In genomic region chr5:35485487-35485886, GRCh38 we compare ENCODE assay signal across 31 cellular contexts.
"Had no signal": no experiment of that assay in that cellular context is flagged by ENCODE, and none has a peak within 500 bp of the region (broad histone marks: within the 10 kb centered on the region; RNA-seq: fewer than 3 reads in every experiment).

No MANE protein-coding gene starts in this region.

- ATAC-seq: activated CD4-positive, alpha-beta T cell treated with anti-CD3 and anti-CD28 coated beads for 36 hours; activated CD8-positive, alpha-beta memory T cell treated with anti-CD3 and anti-CD28 coated beads, Interleukin-2, amount 10 ng/mL, durations not matched to agents 7 days and 5 days; activated CD8-positive, alpha-beta T cell treated with anti-CD3 and anti-CD28 coated beads, Interleukin-2, amount 10 ng/mL, durations not matched to agents 7 days and 5 days; activated naive CD4-positive, alpha-beta T cell treated with anti-CD3 and anti-CD28 coated beads, Interleukin-2, amount 50 U/mL, for 72 hours; foreskin keratinocyte; gastrocnemius medialis; heart left ventricle had no signal

- H3K9me3 Mint-ChIP-seq: activated CD4-positive, alpha-beta memory T cell treated with anti-CD3 and anti-CD28 coated beads for 36 hours; activated CD4-positive, alpha-beta T cell treated with anti-CD3 and anti-CD28 coated beads, Interleukin-2, amount 10 ng/mL, durations not matched to agents 24 days and 14 days; activated naive CD4-positive, alpha-beta T cell treated with anti-CD3 and anti-CD28 coated beads, Interleukin-2, amount 10 ng/mL, durations not matched to agents 7 days and 5 days; activated naive CD4-positive, alpha-beta T cell treated with anti-CD3 and anti-CD28 coated beads, Interleukin-2, amount 50 U/mL, for 72 hours; activated naive CD8-positive, alpha-beta T cell treated with anti-CD3 and anti-CD28 coated beads, Interleukin-2, amount 10 ng/mL, durations not matched to agents 7 days and 5 days; activated T-helper 1 cell treated with anti-CD3 and anti-CD28 coated beads, Interleukin-12 subunit alpha, Interleukin-12 subunit beta, Interleukin-2, Interleukin-4 antibody, amounts not matched to agents 30 ng/mL and 10 ng/mL and 1 ng/mL, durations not matched to agents 14 hours and 24 hours and 36 hours; activated T-helper 2 cell treated with anti-CD3 and anti-CD28 coated beads, Interferon-gamma antibody, Interleukin-2, Interleukin-4, amounts not matched to agents 10 μg/mL and 5 μg/mL and 100 μg/mL, durations not matched to agents 14 hours and 24 hours and 36 hours; central memory CD8-positive, alpha-beta T cell; dendritic cell treated with granulocyte-macrophage colony-stimulating factor and Interleukin-4, amounts not matched to agents 40 ng/mL and 50 ng/mL, for 4 days; endodermal cell had no signal

- H3K4me1 ChIP-seq: esophagus muscularis mucosa, foreskin keratinocyte, gastrocnemius medialis had no signal

- H3K27ac ChIP-seq: brain microvascular endothelial cell, coronary artery, dorsolateral prefrontal cortex, esophagus muscularis mucosa, foreskin keratinocyte, gastrocnemius medialis, heart left ventricle had no signal

- H3K4me3 Mint-ChIP-seq: activated CD4-positive, alpha-beta memory T cell treated with anti-CD3 and anti-CD28 coated beads for 36 hours; activated CD4-positive, alpha-beta T cell treated with anti-CD3 and anti-CD28 coated beads for 36 hours; activated CD4-positive, alpha-beta T cell treated with anti-CD3 and anti-CD28 coated beads, Interleukin-2, amount 10 ng/mL, durations not matched to agents 24 days and 14 days; activated CD8-positive, alpha-beta memory T cell treated with anti-CD3 and anti-CD28 coated beads, Interleukin-2, amount 10 ng/mL, durations not matched to agents 7 days and 5 days; activated CD8-positive, alpha-beta T cell treated with anti-CD3 and anti-CD28 coated beads, Interleukin-2, amount 10 ng/mL, durations not matched to agents 7 days and 5 days; activated naive CD4-positive, alpha-beta T cell treated with anti-CD3 and anti-CD28 coated beads, Interleukin-2, amount 10 ng/mL, durations not matched to agents 7 days and 5 days; activated naive CD8-positive, alpha-beta T cell treated with anti-CD3 and anti-CD28 coated beads, Interleukin-2, amount 10 ng/mL, durations not matched to agents 7 days and 5 days; activated T-helper 1 cell treated with anti-CD3 and anti-CD28 coated beads, Interleukin-12 subunit alpha, Interleukin-12 subunit beta, Interleukin-2, Interleukin-4 antibody, amounts not matched to agents 30 ng/mL and 10 ng/mL and 1 ng/mL, durations not matched to agents 14 hours and 24 hours and 36 hours; central memory CD8-positive, alpha-beta T cell; dendritic cell treated with granulocyte-macrophage colony-stimulating factor and Interleukin-4, amounts not matched to agents 40 ng/mL and 50 ng/mL, for 4 days; endodermal cell had no signal

- H3K27me3 ChIP-seq: brain microvascular endothelial cell, esophagus muscularis mucosa, gastrocnemius medialis, heart left ventricle had no signal

- H3K9me3 ChIP-seq: esophagus muscularis mucosa, gastrocnemius medialis, heart left ventricle had no signal

- DNase-seq: activated CD4-positive, alpha-beta memory T cell treated with anti-CD3 and anti-CD28 coated beads for 36 hours; activated CD4-positive, alpha-beta T cell treated with anti-CD3 and anti-CD28 coated beads for 36 hours; activated CD4-positive, alpha-beta T cell treated with anti-CD3 and anti-CD28 coated beads, Interleukin-2, amount 10 ng/mL, durations not matched to agents 24 days and 14 days; activated CD4-positive, CD25-positive, alpha-beta regulatory T cell; activated CD4-positive, CD25-positive, alpha-beta regulatory T cell treated with anti-CD3 and anti-CD28 coated beads, Interleukin-2, amount 50 U/mL, for 72 hours; activated CD8-positive, alpha-beta memory T cell treated with anti-CD3 and anti-CD28 coated beads, Interleukin-2, amount 10 ng/mL, durations not matched to agents 7 days and 5 days; activated CD8-positive, alpha-beta memory T cell treated with anti-CD3 and anti-CD28 coated beads, Interleukin-2, amount 50 U/mL, for 4 hours; activated CD8-positive, alpha-beta T cell treated with anti-CD3 and anti-CD28 coated beads, Interleukin-2, amount 10 ng/mL, durations not matched to agents 7 days and 5 days; activated effector memory CD4-positive, alpha-beta T cell treated with anti-CD3 and anti-CD28 coated beads, Interleukin-2, amount 50 U/mL, for 16 hours; activated naive CD4-positive, alpha-beta T cell; activated naive CD4-positive, alpha-beta T cell treated with anti-CD3 and anti-CD28 coated beads, Interleukin-2, amount 10 ng/mL, durations not matched to agents 7 days and 5 days; activated naive CD8-positive, alpha-beta T cell treated with anti-CD3 and anti-CD28 coated beads, Interleukin-2, amount 10 ng/mL, durations not matched to agents 7 days and 5 days; activated T-cell treated with anti-CD3 and anti-CD28 coated beads, Interleukin-2, amount 50 U/mL, for 1 hour; activated T-cell treated with anti-CD3 and anti-CD28 coated beads, Interleukin-2, amount 50 U/mL, for 48 hours; brain microvascular endothelial cell; dorsolateral prefrontal cortex; effector memory CD4-positive, alpha-beta T cell; endodermal cell; erythroblast; foreskin keratinocyte; gastrocnemius medialis; glutamatergic neuron; heart left ventricle; T-helper 2 cell had no signal

- H3K36me3 ChIP-seq: brain microvascular endothelial cell, esophagus muscularis mucosa, gastrocnemius medialis, heart left ventricle had no signal

- H3K4me3 ChIP-seq: coronary artery, dorsolateral prefrontal cortex, esophagus muscularis mucosa, gastrocnemius medialis, heart left ventricle had no signal

- H3K36me3 Mint-ChIP-seq: activated CD4-positive, alpha-beta memory T cell treated with anti-CD3 and anti-CD28 coated beads for 36 hours; activated naive CD4-positive, alpha-beta T cell treated with anti-CD3 and anti-CD28 coated beads, Interleukin-2, amount 50 U/mL, for 72 hours had no signal

- H3K27ac Mint-ChIP-seq: activated CD4-positive, alpha-beta memory T cell treated with anti-CD3 and anti-CD28 coated beads for 36 hours; activated CD4-positive, alpha-beta T cell treated with anti-CD3 and anti-CD28 coated beads for 36 hours; activated CD4-positive, alpha-beta T cell treated with anti-CD3 and anti-CD28 coated beads, Interleukin-2, amount 10 ng/mL, durations not matched to agents 24 days and 14 days; activated CD8-positive, alpha-beta memory T cell treated with anti-CD3 and anti-CD28 coated beads, Interleukin-2, amount 10 ng/mL, durations not matched to agents 7 days and 5 days; activated CD8-positive, alpha-beta T cell treated with anti-CD3 and anti-CD28 coated beads, Interleukin-2, amount 10 ng/mL, durations not matched to agents 7 days and 5 days; activated naive CD4-positive, alpha-beta T cell treated with anti-CD3 and anti-CD28 coated beads, Interleukin-2, amount 10 ng/mL, durations not matched to agents 7 days and 5 days; activated naive CD4-positive, alpha-beta T cell treated with anti-CD3 and anti-CD28 coated beads, Interleukin-2, amount 50 U/mL, for 72 hours; activated naive CD8-positive, alpha-beta T cell treated with anti-CD3 and anti-CD28 coated beads, Interleukin-2, amount 10 ng/mL, durations not matched to agents 7 days and 5 days; activated T-helper 1 cell treated with anti-CD3 and anti-CD28 coated beads, Interleukin-12 subunit alpha, Interleukin-12 subunit beta, Interleukin-2, Interleukin-4 antibody, amounts not matched to agents 30 ng/mL and 10 ng/mL and 1 ng/mL, durations not matched to agents 14 hours and 24 hours and 36 hours; activated T-helper 2 cell treated with anti-CD3 and anti-CD28 coated beads, Interferon-gamma antibody, Interleukin-2, Interleukin-4, amounts not matched to agents 10 μg/mL and 5 μg/mL and 100 μg/mL, durations not matched to agents 14 hours and 24 hours and 36 hours; dendritic cell treated with granulocyte-macrophage colony-stimulating factor and Interleukin-4, amounts not matched to agents 40 ng/mL and 50 ng/mL, for 4 days; endodermal cell had no signal

- H3K27me3 Mint-ChIP-seq: activated CD4-positive, alpha-beta memory T cell treated with anti-CD3 and anti-CD28 coated beads for 36 hours; activated naive CD4-positive, alpha-beta T cell treated with anti-CD3 and anti-CD28 coated beads, Interleukin-2, amount 10 ng/mL, durations not matched to agents 7 days and 5 days; dendritic cell treated with granulocyte-macrophage colony-stimulating factor and Interleukin-4, amounts not matched to agents 40 ng/mL and 50 ng/mL, for 4 days had no signal

- H3K4me1 Mint-ChIP-seq: activated CD4-positive, alpha-beta T cell treated with anti-CD3 and anti-CD28 coated beads, Interleukin-2, amount 10 ng/mL, durations not matched to agents 24 days and 14 days; activated CD8-positive, alpha-beta memory T cell treated with anti-CD3 and anti-CD28 coated beads, Interleukin-2, amount 10 ng/mL, durations not matched to agents 7 days and 5 days; activated naive CD4-positive, alpha-beta T cell treated with anti-CD3 and anti-CD28 coated beads, Interleukin-2, amount 10 ng/mL, durations not matched to agents 7 days and 5 days; activated naive CD8-positive, alpha-beta T cell treated with anti-CD3 and anti-CD28 coated beads, Interleukin-2, amount 10 ng/mL, durations not matched to agents 7 days and 5 days; central memory CD8-positive, alpha-beta T cell had no signal
